23 cellular contexts compared by ENCODE assay signal in the genomic region with DNA sequence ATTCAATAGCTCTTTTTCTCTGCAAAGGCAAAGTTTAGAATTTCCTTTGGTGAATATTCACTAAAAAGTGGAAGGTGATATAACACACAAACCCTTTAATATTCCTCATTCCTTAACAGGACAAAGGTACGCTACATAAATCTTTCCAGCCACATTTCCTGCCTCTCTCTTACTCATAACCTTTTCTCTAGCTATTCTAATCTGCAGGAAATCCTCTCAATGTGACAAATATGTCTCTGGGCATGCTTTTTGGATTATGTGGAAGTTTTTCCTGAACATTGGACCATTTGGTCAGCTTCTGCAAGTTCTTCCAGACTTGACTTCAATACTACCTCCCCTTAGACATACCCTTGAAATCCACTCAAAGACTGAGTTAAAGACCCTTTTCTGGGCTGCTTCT.
DNase-seq lines count a peak whose midpoint lies in the region; ATAC-seq and TF ChIP-seq lines count a peak whose summit lies in the region.
"Had no signal": no experiment of that assay in that cellular context is flagged by ENCODE, and none has a peak within 500 bp of the region (broad histone marks: within the 10 kb centered on the region; RNA-seq: fewer than 3 reads in every experiment).

No MANE protein-coding gene starts in this region.

- CTCF ChIA-PET in activated CD8-positive, alpha-beta T cell treated with anti-CD3 and anti-CD28 coated beads, Interleukin-2, amount 10 ng/mL, durations not matched to agents 7 days and 5 days (lab: Charles Lee), result no interaction called here

- H3K27ac ChIP-seq in substantia nigra (ENCODE audit: low read depth, low read length, poor library complexity, severe bottlenecking), result no peak overlapping the region

- H3K27me3 ChIP-seq in adipocyte (replicated peaks; ENCODE audit: control insufficient read depth, insufficient read depth, low read length), result no peaks in the 10 kb centered on the region
- H3K27me3 ChIP-seq: BE2C had no signal

- no peak for ATAC-seq in activated CD8-positive, alpha-beta T cell treated with anti-CD3 and anti-CD28 coated beads, Interleukin-2, amount 10 ng/mL, durations not matched to agents 7 days and 5 days
- no peak for ATAC-seq in HG02642 (IDR thresholded peaks at IDR 0.05; ENCODE audit: poor library complexity, unreplicated experiment)
- ATAC-seq: GM23338, HCT116, K562 had no signal

- no peaks in the 10 kb centered on the region for H3K4me1 ChIP-seq in adipocyte (ENCODE audit: control insufficient read depth, insufficient read depth, low read length)
- H3K4me1 ChIP-seq: BE2C had no signal

- TF ChIP-seq CTCF in fibroblast of pulmonary artery (IDR thresholded peaks at IDR 0.05; ENCODE audit: low read length, missing control alignments), result no peak

- no peaks in the 10 kb centered on the region for H3K36me3 ChIP-seq in adipocyte (ENCODE audit: control insufficient read depth, insufficient read depth, low read length, severe bottlenecking)
- H3K36me3 ChIP-seq: BE2C had no signal

- peaks cover 19% of the 10 kb centered on the region for H3K9me3 Mint-ChIP-seq in activated CD8-positive, alpha-beta T cell treated with anti-CD3 and anti-CD28 coated beads, Interleukin-2, amount 10 ng/mL, durations not matched to agents 7 days and 5 days (ENCODE audit: insufficient read depth)

- POLR2A ChIA-PET in activated CD8-positive, alpha-beta T cell treated with anti-CD3 and anti-CD28 coated beads, Interleukin-2, amount 10 ng/mL, durations not matched to agents 7 days and 5 days (lab: Charles Lee), result no interaction called here

- H3K36me3 Mint-ChIP-seq in activated CD8-positive, alpha-beta T cell treated with anti-CD3 and anti-CD28 coated beads, Interleukin-2, amount 10 ng/mL, durations not matched to agents 7 days and 5 days (ENCODE audit: low read depth), result no peaks in the 10 kb centered on the region
- H3K36me3 Mint-ChIP-seq: CD4-positive, CD25-positive, alpha-beta regulatory T cell; CD8-positive, alpha-beta memory T cell had no signal

- H3K9me3 ChIP-seq in adipocyte (ENCODE audit: control insufficient read depth, low read length), result no peaks in the 10 kb centered on the region
- H3K9me3 ChIP-seq: BE2C had no signal

- H3K4me3 ChIP-seq in adipocyte (ENCODE audit: low read length), result no peak overlapping the region
- H3K4me3 ChIP-seq in fibroblast of pulmonary artery (replicated peaks; ENCODE audit: low read depth, low read length), result no peak overlapping the region
- H3K4me3 ChIP-seq: GM23338, K562 had no signal

- DNase-seq in A172 (ENCODE audit: low spot score) (peak; percentile 13), GM03348 (ENCODE audit: low spot score) (peak; percentile 30), adipocyte (ENCODE audit: low read depth) (peak; percentile 26), fibroblast of pulmonary artery (ENCODE audit: low read depth) (peak; percentile 17), substantia nigra (lab: John Stamatoyannopoulos, UW) (no peak)
- no peak for DNase-seq in activated CD8-positive, alpha-beta T cell treated with anti-CD3 and anti-CD28 coated beads, Interleukin-2, amount 10 ng/mL, durations not matched to agents 7 days and 5 days
- DNase-seq in activated naive CD4-positive, alpha-beta T cell treated with Interleukin-2 at 50 U/mL for 16 hours, result no peak
- DNase-seq: 8988T; BE2C; C1 segment of cervical spinal cord; CD4-positive, CD25-positive, alpha-beta regulatory T cell; CD8-positive, alpha-beta memory T cell; COR-L47; DMS 273 treated with DMSO at 0.1 percent for 48 hours; DMS53; DND-41; H7; HFFc6; IMR-90 had no signal

- no peak overlapping the region for H3K27ac Mint-ChIP-seq in activated CD8-positive, alpha-beta T cell treated with anti-CD3 and anti-CD28 coated beads, Interleukin-2, amount 10 ng/mL, durations not matched to agents 7 days and 5 days
- H3K27ac Mint-ChIP-seq: CD4-positive, CD25-positive, alpha-beta regulatory T cell; CD8-positive, alpha-beta memory T cell; GM23338; HFFc6 had no signal

- H3K4me1 Mint-ChIP-seq in activated CD8-positive, alpha-beta T cell treated with anti-CD3 and anti-CD28 coated beads, Interleukin-2, amount 10 ng/mL, durations not matched to agents 7 days and 5 days (ENCODE audit: low read depth), result no peaks in the 10 kb centered on the region
- H3K4me1 Mint-ChIP-seq: CD4-positive, CD25-positive, alpha-beta regulatory T cell; CD8-positive, alpha-beta memory T cell; GM23338 had no signal

- no peaks in the 10 kb centered on the region for H3K27me3 Mint-ChIP-seq in activated CD8-positive, alpha-beta T cell treated with anti-CD3 and anti-CD28 coated beads, Interleukin-2, amount 10 ng/mL, durations not matched to agents 7 days and 5 days (ENCODE audit: low read depth)
- H3K27me3 Mint-ChIP-seq: CD4-positive, CD25-positive, alpha-beta regulatory T cell; CD8-positive, alpha-beta memory T cell had no signal

- no peak overlapping the region for H3K4me3 Mint-ChIP-seq in activated CD8-positive, alpha-beta T cell treated with anti-CD3 and anti-CD28 coated beads, Interleukin-2, amount 10 ng/mL, durations not matched to agents 7 days and 5 days
- H3K4me3 Mint-ChIP-seq: CD4-positive, CD25-positive, alpha-beta regulatory T cell; CD8-positive, alpha-beta memory T cell; GM23338; HFFc6 had no signal

- H3K9ac ChIP-seq in adipocyte (ENCODE audit: low read length), result no peak overlapping the region

Comparison
In these comparisons a context has a peak if more than half of its experiments do, and no peak if none do; other contexts are left out.
1. DNase-seq: peak in A172 (single experiment), GM03348 (single experiment), adipocyte (single experiment) and fibroblast of pulmonary artery (single experiment); none in substantia nigra (0 of 49), activated CD8-positive, alpha-beta T cell treated with anti-CD3 and anti-CD28 coated beads, Interleukin-2, amount 10 ng/mL, durations not matched to agents 7 days and 5 days (single experiment) and activated naive CD4-positive, alpha-beta T cell treated with Interleukin-2 at 50 U/mL for 16 hours (single experiment).